Comparison of ENCODE assay signal across 6 cellular contexts in the genomic region with DNA sequence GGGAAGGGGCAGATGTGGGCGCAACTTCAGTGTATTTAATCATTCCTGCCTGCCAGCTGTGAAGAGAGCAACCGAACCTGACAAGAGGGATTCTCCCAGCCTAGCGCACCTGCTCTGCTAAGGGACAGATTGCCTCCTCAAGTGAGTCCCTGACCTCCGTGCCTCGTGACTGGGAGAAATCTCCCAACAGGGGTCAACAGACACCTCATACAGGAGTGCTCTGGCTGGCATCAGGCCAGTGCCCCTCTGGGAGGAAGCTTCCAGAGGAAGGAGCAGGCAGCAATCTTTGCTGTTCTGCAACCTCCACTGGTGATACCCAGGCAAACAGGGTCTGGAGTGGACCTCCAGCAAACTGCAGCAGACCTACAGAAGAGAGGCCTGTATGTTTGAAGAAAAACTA.
DNase-seq lines count a peak whose midpoint lies in the region.

No MANE protein-coding gene starts in this region.

- DNase-seq in COLO668 (lab: John Stamatoyannopoulos, UW; ENCODE audit: unreplicated experiment): peak; percentile 36
- DNase-seq in NCI-H146 (lab: John Stamatoyannopoulos, UW): peak; percentile 5
- peak; percentile 0 for DNase-seq in NCI-H2171 treated with DMSO at 0.1 percent for 48 hours (lab: John Stamatoyannopoulos, UW)
- DNase-seq in NCI-H510A (lab: John Stamatoyannopoulos, UW): peak; percentile 7
- DNase-seq in NCI-H524 (lab: John Stamatoyannopoulos, UW): peak; percentile 9 to 82
- peak; percentile 40 for DNase-seq in NCI-H748 (lab: John Stamatoyannopoulos, UW; ENCODE audit: unreplicated experiment)

Comparison
In these comparisons a context has a peak if more than half of its experiments do, and no peak if none do; other contexts are left out.
1. Peak in every context shown above with its lines: DNase-seq.